Comparison of ENCODE assay signal across 1 cellular context in the genomic region with DNA sequence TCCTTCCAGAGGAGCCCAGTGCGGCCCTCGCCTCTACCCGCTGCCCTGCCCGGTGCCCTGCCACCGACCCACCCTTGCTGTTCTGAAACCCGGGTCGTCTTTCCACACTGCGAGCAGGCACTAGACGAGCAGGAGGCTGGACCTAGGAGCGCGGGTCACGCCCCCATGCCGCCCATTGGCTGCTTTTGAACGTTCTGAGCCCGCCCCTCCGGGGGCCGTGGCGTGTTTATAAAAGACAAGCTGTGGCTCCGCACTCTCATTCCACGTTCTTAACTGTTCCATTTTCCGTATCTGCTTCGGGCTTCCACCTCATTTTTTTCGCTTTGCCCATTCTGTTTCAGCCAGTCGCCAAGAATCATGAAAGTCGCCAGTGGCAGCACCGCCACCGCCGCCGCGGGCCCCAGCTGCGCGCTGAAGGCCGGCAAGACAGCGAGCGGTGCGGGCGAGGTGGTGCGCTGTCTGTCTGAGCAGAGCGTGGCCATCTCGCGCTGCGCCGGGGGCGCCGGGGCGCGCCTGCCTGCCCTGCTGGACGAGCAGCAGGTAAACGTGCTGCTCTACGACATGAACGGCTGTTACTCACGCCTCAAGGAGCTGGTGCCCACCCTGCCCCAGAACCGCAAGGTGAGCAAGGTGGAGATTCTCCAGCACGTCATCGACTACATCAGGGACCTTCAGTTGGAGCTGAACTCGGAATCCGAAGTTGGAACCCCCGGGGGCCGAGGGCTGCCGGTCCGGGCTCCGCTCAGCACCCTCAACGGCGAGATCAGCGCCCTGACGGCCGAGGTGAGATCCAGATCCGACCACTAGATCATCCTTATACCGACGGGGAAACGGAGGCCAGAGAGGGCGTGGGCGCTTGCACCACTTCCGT.
TF ChIP-seq lines count a peak whose summit lies in the region.

Gene ID1 (plus strand): TSS at position 259 of the 871 bp plus-strand sequence. CDS start 99 bp downstream, at position 358.

TF ChIP-seq in HepG2, 621 proteins besides CTCF, POLR2A, EP300 and RAD21 (continued from another document and continues in another):
- TF ChIP-seq PBX2 (CRISPR knock-in tag; IDR thresholded peaks at IDR 0.05) (peak; percentile 10), ZNF501 (CRISPR knock-in tag; IDR thresholded peaks at IDR 0.05) (peak; percentile 99), SMYD3 (CRISPR knock-in tag; IDR thresholded peaks at IDR 0.05) (peak; percentile 99), SSRP1 (CRISPR knock-in tag; IDR thresholded peaks at IDR 0.05) (peak; percentile 97), ZNF687 (CRISPR knock-in tag; IDR thresholded peaks at IDR 0.05) (peak; percentile 93), SP1 (IDR thresholded peaks at IDR 0.05) (peak; percentile 93), SP1 (CRISPR knock-in tag; IDR thresholded peaks at IDR 0.05) (peak; percentile 99), ZFY (CRISPR knock-in tag; IDR thresholded peaks at IDR 0.05) (peak; percentile 78), NONO (IDR thresholded peaks at IDR 0.05) (no peak), NONO (CRISPR knock-in tag; conservative IDR thresholded peaks at IDR 0.05) (peak; percentile 97), ZNF646 (CRISPR knock-in tag; IDR thresholded peaks at IDR 0.05) (0 out of 2 replicates have a peak, but pooled peaks have one; percentile 7), WIZ (CRISPR knock-in tag; IDR thresholded peaks at IDR 0.05) (peak; percentile 90; the same call in 1 of the 2 replicates), ZSCAN21 (CRISPR knock-in tag; IDR thresholded peaks at IDR 0.05; ENCODE audit: borderline replicate concordance) (peak; percentile 93), NR2F2 (IDR thresholded peaks at IDR 0.05; ENCODE audit: borderline replicate concordance, low read depth) (no peak), KAT2B (IDR thresholded peaks at IDR 0.05; ENCODE audit: borderline replicate concordance, low read depth, low read length) (no peak)
- TF ChIP-seq, protein P1, sequence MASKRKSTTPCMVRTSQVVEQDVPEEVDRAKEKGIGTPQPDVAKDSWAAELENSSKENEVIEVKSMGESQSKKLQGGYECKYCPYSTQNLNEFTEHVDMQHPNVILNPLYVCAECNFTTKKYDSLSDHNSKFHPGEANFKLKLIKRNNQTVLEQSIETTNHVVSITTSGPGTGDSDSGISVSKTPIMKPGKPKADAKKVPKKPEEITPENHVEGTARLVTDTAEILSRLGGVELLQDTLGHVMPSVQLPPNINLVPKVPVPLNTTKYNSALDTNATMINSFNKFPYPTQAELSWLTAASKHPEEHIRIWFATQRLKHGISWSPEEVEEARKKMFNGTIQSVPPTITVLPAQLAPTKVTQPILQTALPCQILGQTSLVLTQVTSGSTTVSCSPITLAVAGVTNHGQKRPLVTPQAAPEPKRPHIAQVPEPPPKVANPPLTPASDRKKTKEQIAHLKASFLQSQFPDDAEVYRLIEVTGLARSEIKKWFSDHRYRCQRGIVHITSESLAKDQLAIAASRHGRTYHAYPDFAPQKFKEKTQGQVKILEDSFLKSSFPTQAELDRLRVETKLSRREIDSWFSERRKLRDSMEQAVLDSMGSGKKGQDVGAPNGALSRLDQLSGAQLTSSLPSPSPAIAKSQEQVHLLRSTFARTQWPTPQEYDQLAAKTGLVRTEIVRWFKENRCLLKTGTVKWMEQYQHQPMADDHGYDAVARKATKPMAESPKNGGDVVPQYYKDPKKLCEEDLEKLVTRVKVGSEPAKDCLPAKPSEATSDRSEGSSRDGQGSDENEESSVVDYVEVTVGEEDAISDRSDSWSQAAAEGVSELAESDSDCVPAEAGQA (IDR thresholded peaks at IDR 0.05; ENCODE audit: low read depth): no peak; the same call in none of the 2 replicates
- TF ChIP-seq, protein P1 (CRISPR knock-in tag; IDR thresholded peaks at IDR 0.05; ENCODE audit: borderline replicate concordance): peak; percentile 58
- TF ChIP-seq, protein P2, sequence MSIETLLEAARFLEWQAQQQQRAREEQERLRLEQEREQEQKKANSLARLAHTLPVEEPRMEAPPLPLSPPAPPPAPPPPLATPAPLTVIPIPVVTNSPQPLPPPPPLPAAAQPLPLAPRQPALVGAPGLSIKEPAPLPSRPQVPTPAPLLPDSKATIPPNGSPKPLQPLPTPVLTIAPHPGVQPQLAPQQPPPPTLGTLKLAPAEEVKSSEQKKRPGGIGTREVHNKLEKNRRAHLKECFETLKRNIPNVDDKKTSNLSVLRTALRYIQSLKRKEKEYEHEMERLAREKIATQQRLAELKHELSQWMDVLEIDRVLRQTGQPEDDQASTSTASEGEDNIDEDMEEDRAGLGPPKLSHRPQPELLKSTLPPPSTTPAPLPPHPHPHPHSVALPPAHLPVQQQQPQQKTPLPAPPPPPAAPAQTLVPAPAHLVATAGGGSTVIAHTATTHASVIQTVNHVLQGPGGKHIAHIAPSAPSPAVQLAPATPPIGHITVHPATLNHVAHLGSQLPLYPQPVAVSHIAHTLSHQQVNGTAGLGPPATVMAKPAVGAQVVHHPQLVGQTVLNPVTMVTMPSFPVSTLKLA (IDR thresholded peaks at IDR 0.05): peak; percentile 76
- TF ChIP-seq, protein P3, sequence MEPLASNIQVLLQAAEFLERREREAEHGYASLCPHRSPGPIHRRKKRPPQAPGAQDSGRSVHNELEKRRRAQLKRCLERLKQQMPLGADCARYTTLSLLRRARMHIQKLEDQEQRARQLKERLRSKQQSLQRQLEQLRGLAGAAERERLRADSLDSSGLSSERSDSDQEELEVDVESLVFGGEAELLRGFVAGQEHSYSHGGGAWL (CRISPR knock-in tag; IDR thresholded peaks at IDR 0.05): peak; percentile 97
- TF ChIP-seq, protein P4, sequence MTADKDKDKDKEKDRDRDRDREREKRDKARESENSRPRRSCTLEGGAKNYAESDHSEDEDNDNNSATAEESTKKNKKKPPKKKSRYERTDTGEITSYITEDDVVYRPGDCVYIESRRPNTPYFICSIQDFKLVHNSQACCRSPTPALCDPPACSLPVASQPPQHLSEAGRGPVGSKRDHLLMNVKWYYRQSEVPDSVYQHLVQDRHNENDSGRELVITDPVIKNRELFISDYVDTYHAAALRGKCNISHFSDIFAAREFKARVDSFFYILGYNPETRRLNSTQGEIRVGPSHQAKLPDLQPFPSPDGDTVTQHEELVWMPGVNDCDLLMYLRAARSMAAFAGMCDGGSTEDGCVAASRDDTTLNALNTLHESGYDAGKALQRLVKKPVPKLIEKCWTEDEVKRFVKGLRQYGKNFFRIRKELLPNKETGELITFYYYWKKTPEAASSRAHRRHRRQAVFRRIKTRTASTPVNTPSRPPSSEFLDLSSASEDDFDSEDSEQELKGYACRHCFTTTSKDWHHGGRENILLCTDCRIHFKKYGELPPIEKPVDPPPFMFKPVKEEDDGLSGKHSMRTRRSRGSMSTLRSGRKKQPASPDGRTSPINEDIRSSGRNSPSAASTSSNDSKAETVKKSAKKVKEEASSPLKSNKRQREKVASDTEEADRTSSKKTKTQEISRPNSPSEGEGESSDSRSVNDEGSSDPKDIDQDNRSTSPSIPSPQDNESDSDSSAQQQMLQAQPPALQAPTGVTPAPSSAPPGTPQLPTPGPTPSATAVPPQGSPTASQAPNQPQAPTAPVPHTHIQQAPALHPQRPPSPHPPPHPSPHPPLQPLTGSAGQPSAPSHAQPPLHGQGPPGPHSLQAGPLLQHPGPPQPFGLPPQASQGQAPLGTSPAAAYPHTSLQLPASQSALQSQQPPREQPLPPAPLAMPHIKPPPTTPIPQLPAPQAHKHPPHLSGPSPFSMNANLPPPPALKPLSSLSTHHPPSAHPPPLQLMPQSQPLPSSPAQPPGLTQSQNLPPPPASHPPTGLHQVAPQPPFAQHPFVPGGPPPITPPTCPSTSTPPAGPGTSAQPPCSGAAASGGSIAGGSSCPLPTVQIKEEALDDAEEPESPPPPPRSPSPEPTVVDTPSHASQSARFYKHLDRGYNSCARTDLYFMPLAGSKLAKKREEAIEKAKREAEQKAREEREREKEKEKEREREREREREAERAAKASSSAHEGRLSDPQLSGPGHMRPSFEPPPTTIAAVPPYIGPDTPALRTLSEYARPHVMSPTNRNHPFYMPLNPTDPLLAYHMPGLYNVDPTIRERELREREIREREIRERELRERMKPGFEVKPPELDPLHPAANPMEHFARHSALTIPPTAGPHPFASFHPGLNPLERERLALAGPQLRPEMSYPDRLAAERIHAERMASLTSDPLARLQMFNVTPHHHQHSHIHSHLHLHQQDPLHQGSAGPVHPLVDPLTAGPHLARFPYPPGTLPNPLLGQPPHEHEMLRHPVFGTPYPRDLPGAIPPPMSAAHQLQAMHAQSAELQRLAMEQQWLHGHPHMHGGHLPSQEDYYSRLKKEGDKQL (CRISPR knock-in tag; IDR thresholded peaks at IDR 0.05; ENCODE audit: low read depth): peak; percentile 72; the same call in 1 of the 2 replicates
